12 cellular contexts compared by ENCODE assay signal in the genomic region with DNA sequence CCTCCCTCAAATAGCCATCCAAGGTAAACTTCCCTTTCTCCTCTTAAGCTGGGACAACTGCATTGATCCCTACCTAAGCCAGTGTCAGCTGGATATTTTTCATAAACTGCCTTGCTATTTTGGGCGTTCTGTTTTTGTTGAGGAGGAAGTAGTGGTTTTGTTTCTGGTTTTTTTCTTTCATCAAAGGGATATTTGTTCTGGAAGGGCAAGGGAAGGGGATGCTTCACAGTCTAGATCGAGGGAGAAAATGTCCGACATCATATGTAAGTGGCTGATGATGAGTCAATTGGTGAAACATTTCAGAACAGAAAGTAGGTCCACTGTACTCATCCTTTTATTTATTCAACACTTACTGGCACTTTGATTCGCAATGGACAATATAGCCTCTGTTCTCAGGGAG. TPM values are rescaled to one million over a fixed set of nuclear protein-coding genes. Genes with fewer than 3 reads are reported as not detected.
DNase-seq lines count a peak whose midpoint lies in the region; ATAC-seq, FAIRE-seq and TF ChIP-seq lines count a peak whose summit lies in the region.
"Had no signal": no experiment of that assay in that cellular context is flagged by ENCODE, and none has a peak within 500 bp of the region (broad histone marks: within the 10 kb centered on the region; RNA-seq: fewer than 3 reads in every experiment).

No MANE protein-coding gene starts in this region.

- WGBS in A549 (ENCODE audit: missing lambda C conversion rate), result 61% methylated on average over 4 of the region's 4 CpGs

- H3K36me3 ChIP-seq in KMS-11 (ENCODE audit: insufficient read depth), result no peaks in the 10 kb centered on the region

- H3K4me2 ChIP-seq in A549 (peak overlapping the region; percentile 52), KMS-11 (peak overlapping the region; percentile 7)

- TF ChIP-seq CTCF in A549 (IDR thresholded peaks at IDR 0.05) (no peak), KMS-11 (conservative IDR thresholded peaks at IDR 0.05; ENCODE audit: low read depth, low read length) (no peak)

- no peak overlapping the region for H2AFZ ChIP-seq in KMS-11 (ENCODE audit: low read depth)
- H2AFZ ChIP-seq: parathyroid adenoma had no signal

- H3K27ac ChIP-seq in A549, result peak overlapping the region; percentile 4 to 63; a peak in 5 of 6 replicates
- H3K27ac ChIP-seq in KMS-11, result no peak overlapping the region
- peak overlapping the region; percentile 74 for H3K27ac ChIP-seq in layer of hippocampus (ENCODE audit: low read depth, low read length)
- H3K27ac ChIP-seq: parathyroid adenoma had no signal

- 0 out of 2 replicates have a peak, but pooled peaks cover 4% of the 10 kb centered on the region for H4K20me1 ChIP-seq in KMS-11 (ENCODE audit: insufficient read depth)

- no peak for TF ChIP-seq EP300 in A549 (IDR thresholded peaks at IDR 0.05)

- H3K9ac ChIP-seq in KMS-11, result no peak overlapping the region
- H3K9ac ChIP-seq: parathyroid adenoma had no signal

- H3K9me3 ChIP-seq in A549, result no peaks in the 10 kb centered on the region

- H3K4me1 ChIP-seq in A549, result peaks cover 74% of the 10 kb centered on the region
- H3K4me1 ChIP-seq in KMS-11 (ENCODE audit: low read depth, poor library complexity, severe bottlenecking), result peaks cover 98% of the 10 kb centered on the region

- DNase-seq in A549 (ENCODE audit: low read depth in 1 of 2, low spot score in 1 of 2), result peak in 1 of 2 experiments; percentile 14
- peak; percentile 46 for DNase-seq in astrocyte of the hippocampus (ENCODE audit: low read depth, low spot score)
- no peak for DNase-seq in activated naive CD4-positive, alpha-beta T cell (lab: John Stamatoyannopoulos, UW)
- DNase-seq in GOT3 (lab: John Stamatoyannopoulos, UW), result no peak
- no peak for DNase-seq in stimulated activated CD4-positive, alpha-beta T cell treated with anti-CD3 and anti-CD28 coated beads, Interleukin-4, amount 100 ng/mL, for 4 hours
- no peak for DNase-seq in NCI-H2107 treated with DMSO at 0.1 percent for 48 hours (lab: John Stamatoyannopoulos, UW; ENCODE audit: unreplicated experiment)
- DNase-seq: activated gamma-delta T cell treated with Interleukin-2 at 50 U/mL for 16 hours had no signal

- CTCF ChIA-PET in A549 (lab: Yijun Ruan, JAX), result interaction anchor here (0.7 to 1.8 kb wide), 3 partner anchors 21 to 23 kb away, joined by 3 to 4 read pairs (median 4); no protein-coding TSS in a partner anchor

- no peak for TF ChIP-seq RAD21 in A549 (conservative IDR thresholded peaks at IDR 0.05 in 1 of 2, IDR thresholded peaks at IDR 0.05 in 1 of 2)

- ATAC-seq in A549, result peak in 1 of 2 experiments; percentile 43; a peak in 2 of 6 replicates

- peaks cover 84% of the 10 kb centered on the region for H3K79me2 ChIP-seq in KMS-11 (ENCODE audit: insufficient read depth, low read depth)
- H3K79me2 ChIP-seq: parathyroid adenoma had no signal

- POLR2A ChIA-PET in A549 (lab: Yijun Ruan, JAX), result no interaction called here

- no peaks in the 10 kb centered on the region for H3K27me3 ChIP-seq in KMS-11 (ENCODE audit: insufficient read depth, low read depth)
- no peaks in the 10 kb centered on the region for H3K27me3 ChIP-seq in layer of hippocampus (ENCODE audit: control insufficient read depth, insufficient read depth, low read length)

- no peak for TF ChIP-seq POLR2A in A549 (IDR thresholded peaks at IDR 0.05; ENCODE audit: low read length)

- FAIRE-seq in A549 (lab: Jason Lieb, UNC), result no peak
- FAIRE-seq: endometrium, keratinocyte had no signal

- H3K4me3 ChIP-seq in A549 (no peak overlapping the region), KMS-11 (IDR thresholded peaks at IDR 0.05; ENCODE audit: insufficient read depth, low read depth, low read length) (no peak overlapping the region)

TF ChIP-seq in A549, 52 proteins besides CTCF, POLR2A, EP300 and RAD21:
- TF ChIP-seq TFCP2L1 (CRISPR knock-in tag; IDR thresholded peaks at IDR 0.05), result no peak
- no peak for TF ChIP-seq RFX5 (IDR thresholded peaks at IDR 0.05)
- TF ChIP-seq BHLHE40 (IDR thresholded peaks at IDR 0.05; ENCODE audit: low read depth, low read length), result no peak
- TF ChIP-seq JUN (IDR thresholded peaks at IDR 0.05), result no peak
- no peak for TF ChIP-seq POLR2AphosphoS2 (conservative IDR thresholded peaks at IDR 0.05; ENCODE audit: low read length)
- no peak for TF ChIP-seq CBX8 (IDR thresholded peaks at IDR 0.05)
- TF ChIP-seq NFE2L2 (conservative IDR thresholded peaks at IDR 0.05; ENCODE audit: low read length), result no peak
- TF ChIP-seq EHF (CRISPR knock-in tag; IDR thresholded peaks at IDR 0.05), result no peak
- no peak for TF ChIP-seq PHF8 (IDR thresholded peaks at IDR 0.05; ENCODE audit: borderline replicate concordance, low read depth)
- TF ChIP-seq MAFK (IDR thresholded peaks at IDR 0.05; ENCODE audit: partially characterized antibody), result no peak
- TF ChIP-seq KDM1A (IDR thresholded peaks at IDR 0.05; ENCODE audit: low read depth), result no peak
- TF ChIP-seq RNF2 (IDR thresholded peaks at IDR 0.05; ENCODE audit: borderline replicate concordance, low read depth), result no peak
- TF ChIP-seq CHD2 (IDR thresholded peaks at IDR 0.05; ENCODE audit: low read length, partially characterized antibody), result no peak
- TF ChIP-seq CHD4 (IDR thresholded peaks at IDR 0.05; ENCODE audit: borderline replicate concordance), result no peak

RNA-seq across cellular contexts. Expression of a gene that starts 31.0 kb away (rescaled TPM):
- polyA plus RNA-seq in A549 (2011; rRNA removed) (19.5 and 21.2 TPM in 2 replicates), A549 (2017; fragmentation: RNase III; extraction: RNeasy Plus Mini Kit Qiagen cat#74134 plus additional on column Dnase treatment) (8.1 to 10.0 TPM (median 9.2 TPM) in 3 replicates)
- 6.3 and 7.0 TPM in 2 replicates for polyA plus RNA-seq in A549 (2012; cell fraction: cytosol; rRNA removed)
- polyA plus RNA-seq in A549 (2012; cell fraction: nucleus; rRNA removed), result 18.2 and 19.3 TPM in 2 replicates
- 43.3 and 47.4 TPM in 2 replicates for polyA minus RNA-seq in A549 (2011; rRNA and poly(A)+ RNA removed)
